1 cellular context compared by ENCODE assay signal in the genomic region with DNA sequence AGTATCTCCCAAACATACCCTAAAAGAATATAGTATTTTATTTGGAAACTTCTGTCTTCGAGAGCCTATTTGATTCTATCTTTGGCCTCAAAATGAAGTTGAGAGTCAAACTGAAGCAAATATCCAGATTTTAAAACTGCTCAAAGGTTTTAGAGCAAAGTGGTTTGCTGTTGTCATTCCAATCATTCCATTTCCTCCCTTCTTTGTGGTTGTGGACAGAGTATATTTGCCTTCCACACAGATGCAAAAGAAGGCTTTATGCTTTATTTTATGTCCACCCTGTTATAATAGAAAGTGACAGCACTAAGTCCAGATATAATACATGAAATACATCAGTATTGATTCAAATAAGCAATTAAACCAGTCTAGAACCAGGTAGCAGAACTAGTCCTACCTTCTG.
TF ChIP-seq lines count a peak whose summit lies in the region.

No MANE protein-coding gene starts in this region.

TF ChIP-seq in GM23338, 12 proteins besides CTCF, POLR2A, EP300 and RAD21:
- TF ChIP-seq NANOG (IDR thresholded peaks at IDR 0.05; ENCODE audit: borderline replicate concordance), result no peak
- no peak for TF ChIP-seq STAT1 (IDR thresholded peaks at IDR 0.05; ENCODE audit: unreplicated experiment)
- TF ChIP-seq JUNB (IDR thresholded peaks at IDR 0.05; ENCODE audit: unreplicated experiment), result no peak
- TF ChIP-seq, protein P1, sequence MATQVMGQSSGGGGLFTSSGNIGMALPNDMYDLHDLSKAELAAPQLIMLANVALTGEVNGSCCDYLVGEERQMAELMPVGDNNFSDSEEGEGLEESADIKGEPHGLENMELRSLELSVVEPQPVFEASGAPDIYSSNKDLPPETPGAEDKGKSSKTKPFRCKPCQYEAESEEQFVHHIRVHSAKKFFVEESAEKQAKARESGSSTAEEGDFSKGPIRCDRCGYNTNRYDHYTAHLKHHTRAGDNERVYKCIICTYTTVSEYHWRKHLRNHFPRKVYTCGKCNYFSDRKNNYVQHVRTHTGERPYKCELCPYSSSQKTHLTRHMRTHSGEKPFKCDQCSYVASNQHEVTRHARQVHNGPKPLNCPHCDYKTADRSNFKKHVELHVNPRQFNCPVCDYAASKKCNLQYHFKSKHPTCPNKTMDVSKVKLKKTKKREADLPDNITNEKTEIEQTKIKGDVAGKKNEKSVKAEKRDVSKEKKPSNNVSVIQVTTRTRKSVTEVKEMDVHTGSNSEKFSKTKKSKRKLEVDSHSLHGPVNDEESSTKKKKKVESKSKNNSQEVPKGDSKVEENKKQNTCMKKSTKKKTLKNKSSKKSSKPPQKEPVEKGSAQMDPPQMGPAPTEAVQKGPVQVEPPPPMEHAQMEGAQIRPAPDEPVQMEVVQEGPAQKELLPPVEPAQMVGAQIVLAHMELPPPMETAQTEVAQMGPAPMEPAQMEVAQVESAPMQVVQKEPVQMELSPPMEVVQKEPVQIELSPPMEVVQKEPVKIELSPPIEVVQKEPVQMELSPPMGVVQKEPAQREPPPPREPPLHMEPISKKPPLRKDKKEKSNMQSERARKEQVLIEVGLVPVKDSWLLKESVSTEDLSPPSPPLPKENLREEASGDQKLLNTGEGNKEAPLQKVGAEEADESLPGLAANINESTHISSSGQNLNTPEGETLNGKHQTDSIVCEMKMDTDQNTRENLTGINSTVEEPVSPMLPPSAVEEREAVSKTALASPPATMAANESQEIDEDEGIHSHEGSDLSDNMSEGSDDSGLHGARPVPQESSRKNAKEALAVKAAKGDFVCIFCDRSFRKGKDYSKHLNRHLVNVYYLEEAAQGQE (IDR thresholded peaks at IDR 0.05; ENCODE audit: unreplicated experiment), result no peak
- TF ChIP-seq ZNF114 (CRISPR knock-in tag; IDR thresholded peaks at IDR 0.05), result no peak
- TF ChIP-seq EZH2 (IDR thresholded peaks at IDR 0.05; ENCODE audit: low read depth, unreplicated experiment), result no peak
- no peak for TF ChIP-seq CREB1 (CRISPR knock-in tag; IDR thresholded peaks at IDR 0.05; ENCODE audit: low read depth)
- TF ChIP-seq EZH2phosphoT487 (IDR thresholded peaks at IDR 0.05; ENCODE audit: unreplicated experiment), result no peak
